Comparison of ENCODE assay signal across 1 cellular context in genomic region chr1:180948846-180949615, GRCh38.
TF ChIP-seq lines count a peak whose summit lies in the region.

No MANE protein-coding gene starts in this region.

TF ChIP-seq in H1, 55 proteins besides CTCF, POLR2A, EP300 and RAD21:
- no peak for TF ChIP-seq CTBP2 (IDR thresholded peaks at IDR 0.05; ENCODE audit: borderline replicate concordance, insufficient read depth, insufficient read length, low read length)
- no peak for TF ChIP-seq TBP (IDR thresholded peaks at IDR 0.05; ENCODE audit: low read depth, low read length)
- TF ChIP-seq TCF12 (IDR thresholded peaks at IDR 0.05; ENCODE audit: low read depth, low read length) = no peak
- TF ChIP-seq ATF2 (IDR thresholded peaks at IDR 0.05; ENCODE audit: low read length) = no peak
- TF ChIP-seq SUZ12 (IDR thresholded peaks at IDR 0.05; ENCODE audit: low read length) = no peak
- no peak for TF ChIP-seq KDM1A (IDR thresholded peaks at IDR 0.05; ENCODE audit: borderline replicate concordance, low read length)
- no peak for TF ChIP-seq SP2 (IDR thresholded peaks at IDR 0.05; ENCODE audit: low read length)
- TF ChIP-seq TAF7 (optimal IDR thresholded peaks at IDR 0.05; ENCODE audit: borderline replicate concordance, low read depth, low read length) = no peak
- TF ChIP-seq NANOG (IDR thresholded peaks at IDR 0.05; ENCODE audit: insufficient read depth, low read depth, low read length, poor library complexity, severe bottlenecking) = no peak
- no peak for TF ChIP-seq FOSL1 (IDR thresholded peaks at IDR 0.05; ENCODE audit: insufficient read depth, low read depth, low read length)
- no peak for TF ChIP-seq POLR2AphosphoS5 (IDR thresholded peaks at IDR 0.05; ENCODE audit: low read depth, low read length)
- no peak for TF ChIP-seq CBX8 (IDR thresholded peaks at IDR 0.05; ENCODE audit: borderline replicate concordance, low read depth, low read length)
- TF ChIP-seq YY1 (IDR thresholded peaks at IDR 0.05; ENCODE audit: low read depth, low read length) = no peak
- TF ChIP-seq TEAD4 (IDR thresholded peaks at IDR 0.05; ENCODE audit: low read depth, low read length) = no peak
